Comparison of ENCODE assay signal across 2 cellular contexts in genomic region chr4:88744609-88745008, GRCh38.
TF ChIP-seq lines count a peak whose summit lies in the region.

No MANE protein-coding gene starts in this region.

TF ChIP-seq in liver, 16 proteins besides CTCF, POLR2A, EP300 and RAD21 (continued from another document):
- no peak for TF ChIP-seq GABPA (IDR thresholded peaks at IDR 0.05 in 1 of 2, conservative IDR thresholded peaks at IDR 0.05 in 1 of 2)

TF ChIP-seq in HepG2, 621 proteins besides CTCF, POLR2A, EP300 and RAD21 (continued from another document):
- TF ChIP-seq ZNF709 (CRISPR knock-in tag; IDR thresholded peaks at IDR 0.05) (no peak), ATF3 (CRISPR knock-in tag; IDR thresholded peaks at IDR 0.05) (no peak), MAFG (CRISPR knock-in tag; IDR thresholded peaks at IDR 0.05) (no peak), IKZF5 (CRISPR knock-in tag; IDR thresholded peaks at IDR 0.05) (no peak), ZNF576 (CRISPR knock-in tag; IDR thresholded peaks at IDR 0.05) (no peak), ZBTB38 (CRISPR knock-in tag; IDR thresholded peaks at IDR 0.05) (no peak), CHD2 (IDR thresholded peaks at IDR 0.05; ENCODE audit: low read depth, low read length) (no peak), FOSL2 (CRISPR knock-in tag; IDR thresholded peaks at IDR 0.05) (no peak), ZNF687 (CRISPR knock-in tag; IDR thresholded peaks at IDR 0.05) (no peak)
